Comparison of ENCODE assay signal across 1 cellular context in genomic region chr11:65540290-65541092, GRCh38.
A peak's percentile ranks its signal among the peaks of the same experiment; 100 is the strongest.
TF ChIP-seq lines count a peak whose summit lies in the region.

No MANE protein-coding gene starts in this region.

TF ChIP-seq in K562, 482 proteins besides CTCF, POLR2A, EP300 and RAD21 (continued from another document and continues in another):
- TF ChIP-seq NBN (IDR thresholded peaks at IDR 0.05; ENCODE audit: low read depth) (no peak), PCBP1 (IDR thresholded peaks at IDR 0.05; ENCODE audit: low read depth, low read length, poor library complexity, severe bottlenecking) (peak; percentile 58), KLF13 (tag; IDR thresholded peaks at IDR 0.05; ENCODE audit: borderline replicate concordance, low read depth) (peak; percentile 79; the same call in 1 of the 2 replicates), SMARCC2 (IDR thresholded peaks at IDR 0.05; ENCODE audit: low read depth) (no peak), KLF6 (CRISPR knock-in tag; IDR thresholded peaks at IDR 0.05; ENCODE audit: borderline replicate concordance) (0 out of 2 replicates have a peak, but pooled peaks have one; percentile 21), ZNF316 (IDR thresholded peaks at IDR 0.05) (peak; percentile 88), CBX2 (IDR thresholded peaks at IDR 0.05; ENCODE audit: insufficient read depth, low read length, poor library complexity, severe bottlenecking) (no peak), CGGBP1 (CRISPR knock-in tag; IDR thresholded peaks at IDR 0.05) (no peak), STAT5A (IDR thresholded peaks at IDR 0.05; ENCODE audit: borderline replicate concordance, low read length) (no peak), NFIC (IDR thresholded peaks at IDR 0.05) (peak; percentile 47), CBX5 (IDR thresholded peaks at IDR 0.05; ENCODE audit: borderline replicate concordance, low read depth) (0 out of 2 replicates have a peak, but pooled peaks have one; percentile 59), SMARCA5 (IDR thresholded peaks at IDR 0.05) (0 out of 2 replicates have a peak, but pooled peaks have one; percentile 18), SAFB2 (IDR thresholded peaks at IDR 0.05; ENCODE audit: borderline replicate concordance, low read depth, low read length, severe bottlenecking) (no peak), RFX5 (IDR thresholded peaks at IDR 0.05; ENCODE audit: low read depth, low read length) (no peak), WHSC1 (IDR thresholded peaks at IDR 0.05; ENCODE audit: low read length) (no peak), FOXA1 (IDR thresholded peaks at IDR 0.05; ENCODE audit: borderline replicate concordance) (no peak), ZNF143 (CRISPR knock-in tag; IDR thresholded peaks at IDR 0.05) (peak; percentile 36; the same call in 1 of the 2 replicates), ATF7 (IDR thresholded peaks at IDR 0.05) (0 out of 2 replicates have a peak, but pooled peaks have one; percentile 62), ARNT (IDR thresholded peaks at IDR 0.05) (no peak), ZNF277 (CRISPR knock-in tag; IDR thresholded peaks at IDR 0.05; ENCODE audit: borderline replicate concordance) (no peak), TRIM24 (IDR thresholded peaks at IDR 0.05) (peak in 1 of 2 experiments; percentile 50; a peak in 1 of 4 replicates), HLTF (IDR thresholded peaks at IDR 0.05) (no peak; the same call in 1 of the 2 replicates), ZNF217 (CRISPR knock-in tag; IDR thresholded peaks at IDR 0.05) (no peak), FOXM1 (IDR thresholded peaks at IDR 0.05; ENCODE audit: low read depth) (no peak), FOXM1 (CRISPR knock-in tag; IDR thresholded peaks at IDR 0.05; ENCODE audit: low read depth) (no peak), ZKSCAN8 (CRISPR knock-in tag; IDR thresholded peaks at IDR 0.05) (no peak), SRSF9 (IDR thresholded peaks at IDR 0.05; ENCODE audit: borderline replicate concordance, low read depth, low read length) (no peak), TOE1 (IDR thresholded peaks at IDR 0.05; ENCODE audit: borderline replicate concordance) (peak; percentile 65), TOE1 (CRISPR knock-in tag; IDR thresholded peaks at IDR 0.05; ENCODE audit: borderline replicate concordance, low read depth) (no peak), XRCC4 (IDR thresholded peaks at IDR 0.05; ENCODE audit: extremely low read depth, insufficient read depth, insufficient read length) (no peak), TAL1 (IDR thresholded peaks at IDR 0.05) (no peak), CHD1 (IDR thresholded peaks at IDR 0.05; ENCODE audit: low read length) (peak; percentile 58), KLF16 (IDR thresholded peaks at IDR 0.05) (no peak), HDAC6 (IDR thresholded peaks at IDR 0.05; ENCODE audit: low read depth, low read length) (no peak), ZNF764 (CRISPR knock-in tag; IDR thresholded peaks at IDR 0.05; ENCODE audit: low read depth) (no peak), DEAF1 (CRISPR knock-in tag; IDR thresholded peaks at IDR 0.05) (peak; percentile 84), HMG20B (CRISPR knock-in tag; IDR thresholded peaks at IDR 0.05) (no peak), MXD1 (CRISPR knock-in tag; IDR thresholded peaks at IDR 0.05; ENCODE audit: borderline replicate concordance, poor library complexity, severe bottlenecking) (no peak)
- TF ChIP-seq, protein P1, sequence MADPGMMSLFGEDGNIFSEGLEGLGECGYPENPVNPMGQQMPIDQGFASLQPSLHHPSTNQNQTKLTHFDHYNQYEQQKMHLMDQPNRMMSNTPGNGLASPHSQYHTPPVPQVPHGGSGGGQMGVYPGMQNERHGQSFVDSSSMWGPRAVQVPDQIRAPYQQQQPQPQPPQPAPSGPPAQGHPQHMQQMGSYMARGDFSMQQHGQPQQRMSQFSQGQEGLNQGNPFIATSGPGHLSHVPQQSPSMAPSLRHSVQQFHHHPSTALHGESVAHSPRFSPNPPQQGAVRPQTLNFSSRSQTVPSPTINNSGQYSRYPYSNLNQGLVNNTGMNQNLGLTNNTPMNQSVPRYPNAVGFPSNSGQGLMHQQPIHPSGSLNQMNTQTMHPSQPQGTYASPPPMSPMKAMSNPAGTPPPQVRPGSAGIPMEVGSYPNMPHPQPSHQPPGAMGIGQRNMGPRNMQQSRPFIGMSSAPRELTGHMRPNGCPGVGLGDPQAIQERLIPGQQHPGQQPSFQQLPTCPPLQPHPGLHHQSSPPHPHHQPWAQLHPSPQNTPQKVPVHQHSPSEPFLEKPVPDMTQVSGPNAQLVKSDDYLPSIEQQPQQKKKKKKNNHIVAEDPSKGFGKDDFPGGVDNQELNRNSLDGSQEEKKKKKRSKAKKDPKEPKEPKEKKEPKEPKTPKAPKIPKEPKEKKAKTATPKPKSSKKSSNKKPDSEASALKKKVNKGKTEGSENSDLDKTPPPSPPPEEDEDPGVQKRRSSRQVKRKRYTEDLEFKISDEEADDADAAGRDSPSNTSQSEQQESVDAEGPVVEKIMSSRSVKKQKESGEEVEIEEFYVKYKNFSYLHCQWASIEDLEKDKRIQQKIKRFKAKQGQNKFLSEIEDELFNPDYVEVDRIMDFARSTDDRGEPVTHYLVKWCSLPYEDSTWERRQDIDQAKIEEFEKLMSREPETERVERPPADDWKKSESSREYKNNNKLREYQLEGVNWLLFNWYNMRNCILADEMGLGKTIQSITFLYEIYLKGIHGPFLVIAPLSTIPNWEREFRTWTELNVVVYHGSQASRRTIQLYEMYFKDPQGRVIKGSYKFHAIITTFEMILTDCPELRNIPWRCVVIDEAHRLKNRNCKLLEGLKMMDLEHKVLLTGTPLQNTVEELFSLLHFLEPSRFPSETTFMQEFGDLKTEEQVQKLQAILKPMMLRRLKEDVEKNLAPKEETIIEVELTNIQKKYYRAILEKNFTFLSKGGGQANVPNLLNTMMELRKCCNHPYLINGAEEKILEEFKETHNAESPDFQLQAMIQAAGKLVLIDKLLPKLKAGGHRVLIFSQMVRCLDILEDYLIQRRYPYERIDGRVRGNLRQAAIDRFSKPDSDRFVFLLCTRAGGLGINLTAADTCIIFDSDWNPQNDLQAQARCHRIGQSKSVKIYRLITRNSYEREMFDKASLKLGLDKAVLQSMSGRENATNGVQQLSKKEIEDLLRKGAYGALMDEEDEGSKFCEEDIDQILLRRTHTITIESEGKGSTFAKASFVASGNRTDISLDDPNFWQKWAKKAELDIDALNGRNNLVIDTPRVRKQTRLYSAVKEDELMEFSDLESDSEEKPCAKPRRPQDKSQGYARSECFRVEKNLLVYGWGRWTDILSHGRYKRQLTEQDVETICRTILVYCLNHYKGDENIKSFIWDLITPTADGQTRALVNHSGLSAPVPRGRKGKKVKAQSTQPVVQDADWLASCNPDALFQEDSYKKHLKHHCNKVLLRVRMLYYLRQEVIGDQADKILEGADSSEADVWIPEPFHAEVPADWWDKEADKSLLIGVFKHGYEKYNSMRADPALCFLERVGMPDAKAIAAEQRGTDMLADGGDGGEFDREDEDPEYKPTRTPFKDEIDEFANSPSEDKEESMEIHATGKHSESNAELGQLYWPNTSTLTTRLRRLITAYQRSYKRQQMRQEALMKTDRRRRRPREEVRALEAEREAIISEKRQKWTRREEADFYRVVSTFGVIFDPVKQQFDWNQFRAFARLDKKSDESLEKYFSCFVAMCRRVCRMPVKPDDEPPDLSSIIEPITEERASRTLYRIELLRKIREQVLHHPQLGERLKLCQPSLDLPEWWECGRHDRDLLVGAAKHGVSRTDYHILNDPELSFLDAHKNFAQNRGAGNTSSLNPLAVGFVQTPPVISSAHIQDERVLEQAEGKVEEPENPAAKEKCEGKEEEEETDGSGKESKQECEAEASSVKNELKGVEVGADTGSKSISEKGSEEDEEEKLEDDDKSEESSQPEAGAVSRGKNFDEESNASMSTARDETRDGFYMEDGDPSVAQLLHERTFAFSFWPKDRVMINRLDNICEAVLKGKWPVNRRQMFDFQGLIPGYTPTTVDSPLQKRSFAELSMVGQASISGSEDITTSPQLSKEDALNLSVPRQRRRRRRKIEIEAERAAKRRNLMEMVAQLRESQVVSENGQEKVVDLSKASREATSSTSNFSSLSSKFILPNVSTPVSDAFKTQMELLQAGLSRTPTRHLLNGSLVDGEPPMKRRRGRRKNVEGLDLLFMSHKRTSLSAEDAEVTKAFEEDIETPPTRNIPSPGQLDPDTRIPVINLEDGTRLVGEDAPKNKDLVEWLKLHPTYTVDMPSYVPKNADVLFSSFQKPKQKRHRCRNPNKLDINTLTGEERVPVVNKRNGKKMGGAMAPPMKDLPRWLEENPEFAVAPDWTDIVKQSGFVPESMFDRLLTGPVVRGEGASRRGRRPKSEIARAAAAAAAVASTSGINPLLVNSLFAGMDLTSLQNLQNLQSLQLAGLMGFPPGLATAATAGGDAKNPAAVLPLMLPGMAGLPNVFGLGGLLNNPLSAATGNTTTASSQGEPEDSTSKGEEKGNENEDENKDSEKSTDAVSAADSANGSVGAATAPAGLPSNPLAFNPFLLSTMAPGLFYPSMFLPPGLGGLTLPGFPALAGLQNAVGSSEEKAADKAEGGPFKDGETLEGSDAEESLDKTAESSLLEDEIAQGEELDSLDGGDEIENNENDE (IDR thresholded peaks at IDR 0.05; ENCODE audit: low read depth, low read length): no peak
- TF ChIP-seq, protein P2, sequence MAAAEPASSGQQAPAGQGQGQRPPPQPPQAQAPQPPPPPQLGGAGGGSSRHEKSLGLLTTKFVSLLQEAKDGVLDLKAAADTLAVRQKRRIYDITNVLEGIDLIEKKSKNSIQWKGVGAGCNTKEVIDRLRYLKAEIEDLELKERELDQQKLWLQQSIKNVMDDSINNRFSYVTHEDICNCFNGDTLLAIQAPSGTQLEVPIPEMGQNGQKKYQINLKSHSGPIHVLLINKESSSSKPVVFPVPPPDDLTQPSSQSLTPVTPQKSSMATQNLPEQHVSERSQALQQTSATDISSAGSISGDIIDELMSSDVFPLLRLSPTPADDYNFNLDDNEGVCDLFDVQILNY (CRISPR knock-in tag; IDR thresholded peaks at IDR 0.05): 0 out of 2 replicates have a peak, but pooled peaks have one; percentile 63
- TF ChIP-seq, protein P3, sequence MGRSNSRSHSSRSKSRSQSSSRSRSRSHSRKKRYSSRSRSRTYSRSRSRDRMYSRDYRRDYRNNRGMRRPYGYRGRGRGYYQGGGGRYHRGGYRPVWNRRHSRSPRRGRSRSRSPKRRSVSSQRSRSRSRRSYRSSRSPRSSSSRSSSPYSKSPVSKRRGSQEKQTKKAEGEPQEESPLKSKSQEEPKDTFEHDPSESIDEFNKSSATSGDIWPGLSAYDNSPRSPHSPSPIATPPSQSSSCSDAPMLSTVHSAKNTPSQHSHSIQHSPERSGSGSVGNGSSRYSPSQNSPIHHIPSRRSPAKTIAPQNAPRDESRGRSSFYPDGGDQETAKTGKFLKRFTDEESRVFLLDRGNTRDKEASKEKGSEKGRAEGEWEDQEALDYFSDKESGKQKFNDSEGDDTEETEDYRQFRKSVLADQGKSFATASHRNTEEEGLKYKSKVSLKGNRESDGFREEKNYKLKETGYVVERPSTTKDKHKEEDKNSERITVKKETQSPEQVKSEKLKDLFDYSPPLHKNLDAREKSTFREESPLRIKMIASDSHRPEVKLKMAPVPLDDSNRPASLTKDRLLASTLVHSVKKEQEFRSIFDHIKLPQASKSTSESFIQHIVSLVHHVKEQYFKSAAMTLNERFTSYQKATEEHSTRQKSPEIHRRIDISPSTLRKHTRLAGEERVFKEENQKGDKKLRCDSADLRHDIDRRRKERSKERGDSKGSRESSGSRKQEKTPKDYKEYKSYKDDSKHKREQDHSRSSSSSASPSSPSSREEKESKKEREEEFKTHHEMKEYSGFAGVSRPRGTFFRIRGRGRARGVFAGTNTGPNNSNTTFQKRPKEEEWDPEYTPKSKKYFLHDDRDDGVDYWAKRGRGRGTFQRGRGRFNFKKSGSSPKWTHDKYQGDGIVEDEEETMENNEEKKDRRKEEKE (IDR thresholded peaks at IDR 0.05; ENCODE audit: borderline replicate concordance in 1 of 2, control insufficient read depth in 1 of 2, low read depth in 2 of 2, low read length in 1 of 2): no peak
- TF ChIP-seq, protein P4, sequence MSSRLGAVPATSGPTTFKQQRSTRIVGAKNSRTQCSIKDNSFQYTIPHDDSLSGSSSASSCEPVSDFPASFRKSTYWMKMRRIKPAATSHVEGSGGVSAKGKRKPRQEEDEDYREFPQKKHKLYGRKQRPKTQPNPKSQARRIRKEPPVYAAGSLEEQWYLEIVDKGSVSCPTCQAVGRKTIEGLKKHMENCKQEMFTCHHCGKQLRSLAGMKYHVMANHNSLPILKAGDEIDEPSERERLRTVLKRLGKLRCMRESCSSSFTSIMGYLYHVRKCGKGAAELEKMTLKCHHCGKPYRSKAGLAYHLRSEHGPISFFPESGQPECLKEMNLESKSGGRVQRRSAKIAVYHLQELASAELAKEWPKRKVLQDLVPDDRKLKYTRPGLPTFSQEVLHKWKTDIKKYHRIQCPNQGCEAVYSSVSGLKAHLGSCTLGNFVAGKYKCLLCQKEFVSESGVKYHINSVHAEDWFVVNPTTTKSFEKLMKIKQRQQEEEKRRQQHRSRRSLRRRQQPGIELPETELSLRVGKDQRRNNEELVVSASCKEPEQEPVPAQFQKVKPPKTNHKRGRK (tag; IDR thresholded peaks at IDR 0.05): no peak
